In the genomic region with DNA sequence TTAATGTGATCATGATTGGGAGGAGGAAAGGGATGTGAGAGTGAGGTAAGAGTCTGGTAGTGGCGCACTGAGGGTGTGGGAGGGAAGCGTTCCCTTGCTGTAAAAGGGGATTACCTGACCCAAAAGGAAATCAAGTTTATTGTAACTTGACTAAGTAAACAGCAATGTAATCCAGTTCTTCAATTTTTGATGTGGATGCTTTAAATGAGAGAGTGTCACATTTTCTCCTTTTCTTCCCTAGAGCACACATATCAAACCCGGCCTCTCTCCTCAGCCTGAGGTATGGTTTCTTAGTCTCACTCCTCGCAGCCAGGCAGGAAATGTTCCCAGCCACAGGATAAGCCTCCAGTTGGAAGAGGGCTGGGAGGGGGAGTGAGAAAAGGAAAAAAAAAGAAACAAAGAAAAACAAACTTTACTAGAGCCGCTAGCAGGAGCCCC, we compare ENCODE assay signal across 1 cellular context.
TF ChIP-seq lines count a peak whose summit lies in the region.

No MANE protein-coding gene starts in this region.

TF ChIP-seq in HEK293, 187 proteins besides CTCF, POLR2A, EP300 and RAD21 (continued from another document):
- TF ChIP-seq, protein P1, sequence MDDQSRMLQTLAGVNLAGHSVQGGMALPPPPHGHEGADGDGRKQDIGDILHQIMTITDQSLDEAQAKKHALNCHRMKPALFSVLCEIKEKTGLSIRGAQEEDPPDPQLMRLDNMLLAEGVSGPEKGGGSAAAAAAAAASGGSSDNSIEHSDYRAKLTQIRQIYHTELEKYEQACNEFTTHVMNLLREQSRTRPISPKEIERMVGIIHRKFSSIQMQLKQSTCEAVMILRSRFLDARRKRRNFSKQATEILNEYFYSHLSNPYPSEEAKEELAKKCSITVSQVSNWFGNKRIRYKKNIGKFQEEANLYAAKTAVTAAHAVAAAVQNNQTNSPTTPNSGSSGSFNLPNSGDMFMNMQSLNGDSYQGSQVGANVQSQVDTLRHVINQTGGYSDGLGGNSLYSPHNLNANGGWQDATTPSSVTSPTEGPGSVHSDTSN (CRISPR knock-in tag; IDR thresholded peaks at IDR 0.05), result no peak
- TF ChIP-seq ZBTB48 (tag by site-specific recombination; IDR thresholded peaks at IDR 0.05) (no peak), ZNF701 (tag by site-specific recombination; IDR thresholded peaks at IDR 0.05) (no peak), ZNF416 (tag by site-specific recombination; IDR thresholded peaks at IDR 0.05) (no peak), ZFHX2 (tag by site-specific recombination; conservative IDR thresholded peaks at IDR 0.05) (no peak)
- TF ChIP-seq, protein P2, sequence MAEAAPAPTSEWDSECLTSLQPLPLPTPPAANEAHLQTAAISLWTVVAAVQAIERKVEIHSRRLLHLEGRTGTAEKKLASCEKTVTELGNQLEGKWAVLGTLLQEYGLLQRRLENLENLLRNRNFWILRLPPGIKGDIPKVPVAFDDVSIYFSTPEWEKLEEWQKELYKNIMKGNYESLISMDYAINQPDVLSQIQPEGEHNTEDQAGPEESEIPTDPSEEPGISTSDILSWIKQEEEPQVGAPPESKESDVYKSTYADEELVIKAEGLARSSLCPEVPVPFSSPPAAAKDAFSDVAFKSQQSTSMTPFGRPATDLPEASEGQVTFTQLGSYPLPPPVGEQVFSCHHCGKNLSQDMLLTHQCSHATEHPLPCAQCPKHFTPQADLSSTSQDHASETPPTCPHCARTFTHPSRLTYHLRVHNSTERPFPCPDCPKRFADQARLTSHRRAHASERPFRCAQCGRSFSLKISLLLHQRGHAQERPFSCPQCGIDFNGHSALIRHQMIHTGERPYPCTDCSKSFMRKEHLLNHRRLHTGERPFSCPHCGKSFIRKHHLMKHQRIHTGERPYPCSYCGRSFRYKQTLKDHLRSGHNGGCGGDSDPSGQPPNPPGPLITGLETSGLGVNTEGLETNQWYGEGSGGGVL (tag by site-specific recombination; IDR thresholded peaks at IDR 0.05), result peak; percentile 18; the same call in 1 of the 2 replicates
